ENCODE assay signal across 8 cellular contexts in the genomic region with DNA sequence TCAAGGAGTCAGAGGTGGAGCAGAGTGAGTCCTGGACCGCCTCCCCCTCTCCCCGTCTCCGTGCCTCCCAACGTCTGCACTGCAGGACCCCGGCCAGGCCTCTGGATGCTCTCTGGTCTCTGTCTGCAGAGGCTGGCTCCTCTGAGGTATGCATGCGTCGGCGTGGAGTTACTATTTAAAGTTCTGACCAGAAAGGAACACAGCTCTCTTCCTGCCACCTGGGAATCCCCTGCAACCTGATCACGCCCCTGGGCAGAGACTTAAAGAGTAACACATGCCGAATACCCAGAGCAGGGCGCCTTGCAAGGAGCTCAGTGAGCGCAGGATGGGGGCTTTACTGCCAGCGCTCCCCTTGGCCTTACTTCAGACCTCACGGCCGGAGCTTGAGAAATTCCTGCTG. TPM values are rescaled to one million over a fixed set of nuclear protein-coding genes. Genes with fewer than 3 reads are reported as not detected.
DNase-seq lines count a peak whose midpoint lies in the region; ATAC-seq and TF ChIP-seq lines count a peak whose summit lies in the region.

No MANE protein-coding gene starts in this region.

- H3K4me1 ChIP-seq in smooth muscle cell (ENCODE audit: low read depth): peaks cover 8% of the 10 kb centered on the region
- H3K4me1 ChIP-seq in HAP-1: no peaks in the 10 kb centered on the region

- peaks cover 66% of the 10 kb centered on the region for H3K36me3 Mint-ChIP-seq in effector memory CD8-positive, alpha-beta T cell (ENCODE audit: insufficient read depth)

- H3K79me2 ChIP-seq in smooth muscle cell (ENCODE audit: low read depth): peaks cover 59% of the 10 kb centered on the region

- H3K27me3 Mint-ChIP-seq in effector memory CD8-positive, alpha-beta T cell: no peaks in the 10 kb centered on the region

- ATAC-seq in GM18519 (IDR thresholded peaks at IDR 0.05; ENCODE audit: low FRiP score, unreplicated experiment): peak; percentile 76
- ATAC-seq in HG02870 (IDR thresholded peaks at IDR 0.05; ENCODE audit: unreplicated experiment): peak; percentile 91
- peak; percentile 40 for ATAC-seq in effector memory CD8-positive, alpha-beta T cell (replicated peaks)

- in situ Hi-C loops in HAP-1 (cut with MboI; ENCODE audit: low sequenced_read_pairs): no loop called here

- H3K36me3 ChIP-seq in smooth muscle cell (ENCODE audit: low read depth): peaks cover 5% of the 10 kb centered on the region
- H3K36me3 ChIP-seq in HAP-1 (replicated peaks): peaks cover 33% of the 10 kb centered on the region

- no peaks in the 10 kb centered on the region for H3F3A ChIP-seq in smooth muscle cell (ENCODE audit: low read depth)

- H3K9ac ChIP-seq in smooth muscle cell (ENCODE audit: low read depth): no peak overlapping the region

- peaks cover 86 to 88% of the 10 kb centered on the region in 2 donors for H3K4me1 Mint-ChIP-seq in effector memory CD8-positive, alpha-beta T cell (ENCODE audit: low read depth in 2 of 2)

- no peaks in the 10 kb centered on the region for H3K9me3 Mint-ChIP-seq in effector memory CD8-positive, alpha-beta T cell

- H4K20me1 ChIP-seq in smooth muscle cell (ENCODE audit: low read depth): peaks cover 99% of the 10 kb centered on the region

- peak overlapping the region; percentile 80 to 84 for H3K4me3 Mint-ChIP-seq in effector memory CD8-positive, alpha-beta T cell

- H3K27me3 ChIP-seq in smooth muscle cell (ENCODE audit: low read depth) (no peaks in the 10 kb centered on the region), HAP-1 (ENCODE audit: low read depth) (no peaks in the 10 kb centered on the region)

- DNase-seq in T-helper 9 cell (peak; percentile 47), smooth muscle cell (lab: John Stamatoyannopoulos, UW; ENCODE audit: unreplicated experiment) (no peak), SIG-M5 (lab: John Stamatoyannopoulos, UW) (no peak), HAP-1 (ENCODE audit: low spot score in 2 of 2) (no peak), NCI-H146 (lab: John Stamatoyannopoulos, UW) (no peak)
- peak; percentile 40 to 46 (median 41) for DNase-seq in effector memory CD8-positive, alpha-beta T cell

- H3K4me2 ChIP-seq in smooth muscle cell: no peak overlapping the region

- no peak overlapping the region for H2AFZ ChIP-seq in smooth muscle cell (ENCODE audit: low read depth)

- no peaks in the 10 kb centered on the region for H3K9me3 ChIP-seq in smooth muscle cell (replicated peaks; ENCODE audit: low read depth)
- no peaks in the 10 kb centered on the region for H3K9me3 ChIP-seq in HAP-1

- H3K4me3 ChIP-seq in smooth muscle cell (no peak overlapping the region), HAP-1 (no peak overlapping the region)

- H3K27ac Mint-ChIP-seq in effector memory CD8-positive, alpha-beta T cell: peak overlapping the region; percentile 90 to 96

- WGBS in smooth muscle cell (ENCODE audit: low lambda C conversion rate): 60% methylated on average over 15 of the region's 15 CpGs

- H3K27ac ChIP-seq in smooth muscle cell (ENCODE audit: low read depth): peak overlapping the region; percentile 38

- no peak for TF ChIP-seq CTCF in smooth muscle cell (IDR thresholded peaks at IDR 0.05; ENCODE audit: borderline replicate concordance, insufficient read depth, poor library complexity, severe bottlenecking)

RNA-seq across cellular contexts. Expression of gene ANXA6, which starts 16.0 kb away (rescaled TPM):
- total RNA-seq in smooth muscle cell: 264 and 274 TPM in 2 replicates
- polyA plus RNA-seq in smooth muscle cell: 206 and 279 TPM in 2 replicates

Comparison
In these comparisons a context has a peak if more than half of its experiments do, and no peak if none do; other contexts are left out.
1. ATAC-seq: peak in every context shown above with its lines; median percentile 91 in HG02870; 76 in GM18519; 40 in effector memory CD8-positive, alpha-beta T cell.
2. DNase-seq: peak in T-helper 9 cell (single experiment) and effector memory CD8-positive, alpha-beta T cell (3 of 3); none in smooth muscle cell (single experiment), SIG-M5 (single experiment), HAP-1 (0 of 2) and NCI-H146 (single experiment).